ENCODE assay signal across 7 cellular contexts in the genomic region with DNA sequence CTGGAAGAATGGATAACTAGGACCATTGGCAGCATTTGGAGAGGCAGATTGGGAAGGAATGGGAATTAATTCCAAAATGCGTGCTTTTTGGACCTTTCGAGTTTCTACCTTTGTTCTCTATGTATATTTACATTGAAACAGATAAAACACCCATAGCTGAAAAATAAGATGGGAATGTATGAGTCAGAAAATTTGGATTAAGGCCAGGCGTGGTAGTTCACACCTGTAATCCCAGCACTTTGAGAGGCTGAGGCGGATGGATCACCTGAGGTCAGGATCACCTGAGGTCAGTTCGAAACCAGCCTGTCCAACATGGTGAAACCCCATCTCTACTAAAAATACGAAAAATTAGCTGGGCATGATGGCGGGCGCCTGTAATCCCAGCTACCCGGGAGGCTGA.
A peak's percentile ranks its signal among the peaks of the same experiment; 100 is the strongest.
DNase-seq lines count a peak whose midpoint lies in the region; ATAC-seq, FAIRE-seq and TF ChIP-seq lines count a peak whose summit lies in the region.
"Not testable (repeated sequence)": the region's sequence is repeated elsewhere in the genome, so short reads cannot be mapped to it uniquely, and the experiment has no call there.

No MANE protein-coding gene starts in this region.

- DNase-seq in CD4-positive, alpha-beta memory T cell; activated T-cell treated with anti-CD3 and anti-CD28 coated beads, Interleukin-2, amount 50 U/mL, for 24 hours; mesenchymal stem cell: not testable (repeated sequence)
- DNase-seq in PC-9 (peak; percentile 35 to 47), bronchial epithelial cell (ENCODE audit: low read depth) (peak; percentile 83)

- not testable (repeated sequence) for H4K8ac ChIP-seq in mesenchymal stem cell (ENCODE audit: low read length)

- 95% methylated on average over 7 of the region's 9 CpGs for WGBS in mesenchymal stem cell

- POLR2A ChIA-PET in CD4-positive, alpha-beta memory T cell (lab: Charles Lee; ENCODE audit: partially characterized antibody) = interaction anchor here (0.8 to 1.8 kb wide), 3 partner anchors 63 to 248 kb away, joined by 3 to 5 read pairs (median 4); no protein-coding TSS in a partner anchor
- POLR2A ChIA-PET in HEK293 (lab: Yijun Ruan, JAX) = not testable (repeated sequence)
- POLR2A ChIA-PET in PC-9 (lab: Charles Lee; ENCODE audit: unreplicated experiment) = interaction anchor here (0.8 kb wide), 1 partner anchor 132 kb away, joined by 13 read pairs; the partner anchor contains the start of gene RAD52

- CTCF ChIA-PET in CD4-positive, alpha-beta memory T cell (lab: Charles Lee; ENCODE audit: partially characterized antibody) = interaction anchor here (1.0 to 7.9 kb wide), 21 partner anchors 11 to 766 kb away, joined by 3 to 219 read pairs (median 7); partner anchors contain the start of genes RAD52 and WNK1
- CTCF ChIA-PET in HEK293 (lab: Yijun Ruan, JAX) (interaction anchor here (0.6 to 6.2 kb wide), 25 partner anchors 8 to 766 kb away, joined by 3 to 65 read pairs (median 4); partner anchors contain the start of gene WNK1), PC-9 (lab: Charles Lee) (interaction anchor here (0.6 to 0.9 kb wide), 3 partner anchors 60 to 298 kb away, joined by 4 to 7 read pairs (median 6); no protein-coding TSS in a partner anchor)

- peaks cover 88% of the 10 kb centered on the region for H3K79me2 ChIP-seq in PC-9 (ENCODE audit: low read depth)

- not testable (repeated sequence) for H3K18ac ChIP-seq in mesenchymal stem cell (ENCODE audit: low read depth in 1 of 2, low read length in 2 of 2)

- not testable (repeated sequence) for H2AK5ac ChIP-seq in mesenchymal stem cell (ENCODE audit: low read length, severe bottlenecking)

- peak; percentile 53 for ATAC-seq in esophagus mucosa

- not testable (repeated sequence) for TF ChIP-seq CTCF in HEK293 (tag by site-specific recombination; IDR thresholded peaks at IDR 0.05); PC-9 (conservative IDR thresholded peaks at IDR 0.05); bronchial epithelial cell (IDR thresholded peaks at IDR 0.05; ENCODE audit: insufficient read depth, low read length, severe bottlenecking)

- H3K4me3 ChIP-seq in CD4-positive, alpha-beta memory T cell (ENCODE audit: low read length in 2 of 2); HEK293 (ENCODE audit: low read depth, low read length); PC-9; bronchial epithelial cell (ENCODE audit: low read depth, low read length); mesenchymal stem cell (ENCODE audit: insufficient read depth in 1 of 2, low read depth in 1 of 2, low read length in 2 of 2): not testable (repeated sequence)

- not testable (repeated sequence) for BruUV-seq in PC-9 (replicated peaks; lab: Mats Ljungman, UMichigan)

- H2BK5ac ChIP-seq in mesenchymal stem cell (ENCODE audit: low read depth, low read length, poor library complexity, severe bottlenecking) = not testable (repeated sequence)

- not testable (repeated sequence) for H2BK120ac ChIP-seq in mesenchymal stem cell (ENCODE audit: low read depth, low read length)

- H2BK15ac ChIP-seq in mesenchymal stem cell (ENCODE audit: low read depth, poor library complexity, severe bottlenecking) = not testable (repeated sequence)

- not testable (repeated sequence) for H3K4ac ChIP-seq in mesenchymal stem cell (ENCODE audit: low read depth in 1 of 2, low read length in 2 of 2)

- H3K27ac ChIP-seq in CD4-positive, alpha-beta memory T cell (ENCODE audit: low read depth, low read length); HEK293 (ENCODE audit: extremely low read depth, low read depth, low read length); PC-9; mesenchymal stem cell (ENCODE audit: low read length, poor library complexity, severe bottlenecking): not testable (repeated sequence)

- not testable (repeated sequence) for H3K9me3 Mint-ChIP-seq in CD4-positive, alpha-beta memory T cell; activated T-cell treated with anti-CD3 and anti-CD28 coated beads, Interleukin-2, amount 50 U/mL, for 24 hours

- peaks cover 24% of the 10 kb centered on the region; the same call in 1 of the 2 replicates for H3F3A ChIP-seq in PC-9 (ENCODE audit: insufficient read depth, low read depth)

- H3K9me2 ChIP-seq in PC-9 (ENCODE audit: insufficient read depth) = not testable (repeated sequence)

- not testable (repeated sequence) for H3K23ac ChIP-seq in mesenchymal stem cell (ENCODE audit: low read length in 2 of 2)

- not testable (repeated sequence) for H3K79me1 ChIP-seq in mesenchymal stem cell (replicated peaks; ENCODE audit: low read length, poor library complexity, severe bottlenecking)

- peaks cover 54% of the 10 kb centered on the region for H3K4me1 ChIP-seq in CD4-positive, alpha-beta memory T cell (ENCODE audit: insufficient read depth, low read length)
- not testable (repeated sequence) for H3K4me1 ChIP-seq in HEK293 (ENCODE audit: control insufficient read depth, insufficient read depth, low read length); mesenchymal stem cell (ENCODE audit: control insufficient read depth, insufficient read depth, low read depth, low read length)
- peaks cover 17% of the 10 kb centered on the region for H3K4me1 ChIP-seq in PC-9 (replicated peaks; ENCODE audit: insufficient read depth)

- H3K36me3 ChIP-seq in CD4-positive, alpha-beta memory T cell (ENCODE audit: insufficient read depth, low read length) = peaks cover 17% of the 10 kb centered on the region
- peaks cover 8 to 20% of the 10 kb centered on the region in 2 experiments; a peak in 2 of 3 replicates for H3K36me3 ChIP-seq in HEK293 (ENCODE audit: control insufficient read depth in 2 of 2, insufficient read depth in 1 of 2, low read length in 2 of 2)
- peaks cover 19% of the 10 kb centered on the region for H3K36me3 ChIP-seq in PC-9 (ENCODE audit: low read depth)
- H3K36me3 ChIP-seq in bronchial epithelial cell (ENCODE audit: control insufficient read depth, insufficient read depth, low read length) = not testable (repeated sequence)
- H3K36me3 ChIP-seq in mesenchymal stem cell (ENCODE audit: control insufficient read depth in 1 of 2, insufficient read depth in 2 of 2, low read depth in 1 of 2, low read length in 2 of 2) = peaks cover 6 to 31% of the 10 kb centered on the region in 2 experiments

- intact Hi-C loops in CD4-positive, alpha-beta memory T cell (cut with micrococcal nuclease) = loop anchor here (5.0 to 10.0 kb wide), 3 partner anchors 275 to 765 kb away; partner anchors contain the start of gene B4GALNT3
- intact Hi-C loops in PC-9 (cut with micrococcal nuclease; ENCODE audit: unreplicated experiment) = loop anchor here (5.0 to 10.0 kb wide), 3 partner anchors 275 to 790 kb away; no protein-coding TSS in a partner anchor

- peaks cover 22% of the 10 kb centered on the region for H4K20me1 ChIP-seq in PC-9 (ENCODE audit: insufficient read depth)

- H3K27me3 ChIP-seq in CD4-positive, alpha-beta memory T cell (ENCODE audit: insufficient read depth, low read length); PC-9 (ENCODE audit: insufficient read depth, low read depth); bronchial epithelial cell (ENCODE audit: control insufficient read depth, insufficient read depth, low read length); mesenchymal stem cell (ENCODE audit: control insufficient read depth in 1 of 2, insufficient read depth in 1 of 2, low read length in 2 of 2): not testable (repeated sequence)

- peaks cover 38 to 67% (median 56%) of the 10 kb centered on the region in 4 donors for H3K4me1 Mint-ChIP-seq in CD4-positive, alpha-beta memory T cell
- peaks cover 66% of the 10 kb centered on the region for H3K4me1 Mint-ChIP-seq in activated T-cell treated with anti-CD3 and anti-CD28 coated beads, Interleukin-2, amount 50 U/mL, for 24 hours (ENCODE audit: low read depth)

- H2AFZ ChIP-seq in PC-9; mesenchymal stem cell (ENCODE audit: low read depth, low read length): not testable (repeated sequence)

- not testable (repeated sequence) for H2BK12ac ChIP-seq in mesenchymal stem cell (ENCODE audit: low read length in 2 of 2)

- peak overlapping the region in 4 of 7 donors; percentile 15 to 65 (median 44) for H3K27ac Mint-ChIP-seq in CD4-positive, alpha-beta memory T cell
- H3K27ac Mint-ChIP-seq in activated T-cell treated with anti-CD3 and anti-CD28 coated beads, Interleukin-2, amount 50 U/mL, for 24 hours = peak overlapping the region; percentile 67

- not testable (repeated sequence) for H3K14ac ChIP-seq in mesenchymal stem cell (ENCODE audit: low read length in 2 of 2)

- not testable (repeated sequence) for H4K91ac ChIP-seq in mesenchymal stem cell (ENCODE audit: low read length)

- not testable (repeated sequence) for H3K27me3 Mint-ChIP-seq in CD4-positive, alpha-beta memory T cell; activated T-cell treated with anti-CD3 and anti-CD28 coated beads, Interleukin-2, amount 50 U/mL, for 24 hours

- FAIRE-seq in bronchial epithelial cell (lab: Jason Lieb, UNC) = not testable (repeated sequence)

- H3K36me3 Mint-ChIP-seq in CD4-positive, alpha-beta memory T cell = peaks cover 15 to 39% of the 10 kb centered on the region in 2 donors
- peaks cover 77% of the 10 kb centered on the region for H3K36me3 Mint-ChIP-seq in activated T-cell treated with anti-CD3 and anti-CD28 coated beads, Interleukin-2, amount 50 U/mL, for 24 hours (ENCODE audit: low read depth)

- not testable (repeated sequence) for H3K4me3 Mint-ChIP-seq in CD4-positive, alpha-beta memory T cell; activated T-cell treated with anti-CD3 and anti-CD28 coated beads, Interleukin-2, amount 50 U/mL, for 24 hours

- peak overlapping the region; percentile 50 for H3K9ac ChIP-seq in mesenchymal stem cell (ENCODE audit: low read length)

- not testable (repeated sequence) for H3K4me2 ChIP-seq in PC-9; mesenchymal stem cell (ENCODE audit: low read length, poor library complexity, severe bottlenecking)

- H3K9me3 ChIP-seq in CD4-positive, alpha-beta memory T cell (ENCODE audit: control insufficient read depth in 1 of 2, low read length in 2 of 2); HEK293 (ENCODE audit: control insufficient read depth, insufficient read depth, low read depth, low read length); PC-9 (ENCODE audit: insufficient read depth, low read depth); mesenchymal stem cell (ENCODE audit: control insufficient read depth, low read length): not testable (repeated sequence)
